ENCODE assay signal across 8 cellular contexts in genomic region chr19:49591731-49592485, GRCh38. TPM values are rescaled to one million over a fixed set of nuclear protein-coding genes. Genes with fewer than 3 reads are reported as not detected.
DNase-seq lines count a peak whose midpoint lies in the region; ATAC-seq, FAIRE-seq and TF ChIP-seq lines count a peak whose summit lies in the region.

No MANE protein-coding gene starts in this region.

- no peaks in the 10 kb centered on the region for H4K20me1 ChIP-seq in OCI-LY1 (ENCODE audit: insufficient read depth, low read length)

- H3K4me2 ChIP-seq in OCI-LY1 (ENCODE audit: low read length): peak overlapping the region; percentile 71

- H3K9me2 ChIP-seq in OCI-LY1 (ENCODE audit: low read depth, low read length): no peaks in the 10 kb centered on the region

- no peaks in the 10 kb centered on the region for H3K27me3 Mint-ChIP-seq in osteocyte (ENCODE audit: unreplicated experiment)

- peak overlapping the region; percentile 85 for H3K9ac ChIP-seq in OCI-LY1 (ENCODE audit: low read length)

- H3K27ac ChIP-seq in ACC112 (ENCODE audit: low read depth, low read length) (peak overlapping the region; percentile 64; the same call in 1 of the 2 replicates), OCI-LY1 (ENCODE audit: low read depth, low read length, poor library complexity, severe bottlenecking) (peak overlapping the region; percentile 88)

- H3K4me1 Mint-ChIP-seq in osteocyte (ENCODE audit: unreplicated experiment): peaks cover 19% of the 10 kb centered on the region

- H3K36me3 Mint-ChIP-seq in osteocyte (ENCODE audit: unreplicated experiment): peaks cover 4% of the 10 kb centered on the region

- H3F3A ChIP-seq in OCI-LY1 (ENCODE audit: insufficient read depth, low read length): no peaks in the 10 kb centered on the region

- H3K27ac Mint-ChIP-seq in osteocyte (ENCODE audit: unreplicated experiment): peak overlapping the region; percentile 84

- no peaks in the 10 kb centered on the region for H3K9me3 ChIP-seq in OCI-LY1 (ENCODE audit: low read length)

- H3K36me3 ChIP-seq in ACC112 (ENCODE audit: insufficient read depth, low read length) (no peaks in the 10 kb centered on the region), OCI-LY1 (ENCODE audit: insufficient read depth, low read length) (peaks cover 26% of the 10 kb centered on the region)

- TF ChIP-seq CTCF in OCI-LY1 (IDR thresholded peaks at IDR 0.05; ENCODE audit: low read length) (0 out of 2 replicates have a peak, but pooled peaks have one; percentile 9), osteocyte (IDR thresholded peaks at IDR 0.05) (no peak)

- DNase-seq in GM18507 (ENCODE audit: extremely low spot score, insufficient read length, low read depth) (no peak), germinal center (ENCODE audit: low spot score) (peak; percentile 62), osteocyte (ENCODE audit: extremely low spot score, unreplicated experiment) (no peak)
- peak in 3 of 4 experiments; percentile 30 to 43 (median 41) for DNase-seq in activated naive CD4-positive, alpha-beta T cell (lab: John Stamatoyannopoulos, UW)

- H3K4me3 ChIP-seq in ACC112 (ENCODE audit: low read depth, low read length) (peak overlapping the region; percentile 82), OCI-LY1 (ENCODE audit: low read depth, low read length, poor library complexity, severe bottlenecking) (peak overlapping the region; percentile 96)

- no peaks in the 10 kb centered on the region for H3K4me1 ChIP-seq in ACC112 (ENCODE audit: control insufficient read depth, insufficient read depth, low read length, unreplicated experiment)
- H3K4me1 ChIP-seq in OCI-LY1 (ENCODE audit: insufficient read depth, low read length, severe bottlenecking): peaks cover 6% of the 10 kb centered on the region

- H2AFZ ChIP-seq in ACC112 (ENCODE audit: low read length, unreplicated experiment) (no peak overlapping the region), OCI-LY1 (ENCODE audit: low read length) (no peak overlapping the region)

- H3K27me3 ChIP-seq in ACC112 (ENCODE audit: insufficient read depth, low read length) (no peaks in the 10 kb centered on the region), OCI-LY1 (ENCODE audit: insufficient read depth, low read length) (no peaks in the 10 kb centered on the region)

- H3K79me2 ChIP-seq in ACC112 (ENCODE audit: control insufficient read depth, insufficient read depth, low read length, unreplicated experiment) (peaks cover 16% of the 10 kb centered on the region), OCI-LY1 (ENCODE audit: insufficient read depth, low read length) (peaks cover 5% of the 10 kb centered on the region; the same call in 1 of the 2 replicates)

- ATAC-seq in HG03025 (IDR thresholded peaks at IDR 0.05; ENCODE audit: low FRiP score, unreplicated experiment) (no peak), HG03280 (IDR thresholded peaks at IDR 0.05; ENCODE audit: unreplicated experiment) (no peak)

- peak; percentile 70 for FAIRE-seq in GM18507 (lab: Jason Lieb, UNC)

- H3K9me3 Mint-ChIP-seq in osteocyte (ENCODE audit: unreplicated experiment): no peaks in the 10 kb centered on the region

- H3K4me3 Mint-ChIP-seq in osteocyte (ENCODE audit: unreplicated experiment): peak overlapping the region; percentile 80

RNA-seq across cellular contexts. Expression of gene PRR12, which starts 0.9 kb away (rescaled TPM):
- 31.6 and 32.9 TPM in 2 replicates for total RNA-seq in osteocyte

RNA-seq across cellular contexts. Expression of gene PRRG2, which starts 10.8 kb away (rescaled TPM):
- 0.32 and 0.52 TPM in 2 replicates for total RNA-seq in osteocyte

RNA-seq across cellular contexts. Expression of gene NOSIP, which starts 11.6 kb away (rescaled TPM):
- total RNA-seq in osteocyte: 58.7 and 66.2 TPM in 2 replicates

RNA-seq across cellular contexts. Expression of gene RRAS, which starts 48.0 kb away (rescaled TPM):
- total RNA-seq in osteocyte: 67.4 and 67.7 TPM in 2 replicates

RNA-seq across cellular contexts. Expression of gene SCAF1, which starts 50.1 kb away (rescaled TPM):
- 74.9 and 81.9 TPM in 2 replicates for total RNA-seq in osteocyte

Comparison
In these comparisons a context has a peak if more than half of its experiments do, and no peak if none do; other contexts are left out.
1. DNase-seq: peak in activated naive CD4-positive, alpha-beta T cell (3 of 4) and germinal center (single experiment); none in GM18507 (single experiment) and osteocyte (single experiment).